1 cellular context compared by ENCODE assay signal in the genomic region with DNA sequence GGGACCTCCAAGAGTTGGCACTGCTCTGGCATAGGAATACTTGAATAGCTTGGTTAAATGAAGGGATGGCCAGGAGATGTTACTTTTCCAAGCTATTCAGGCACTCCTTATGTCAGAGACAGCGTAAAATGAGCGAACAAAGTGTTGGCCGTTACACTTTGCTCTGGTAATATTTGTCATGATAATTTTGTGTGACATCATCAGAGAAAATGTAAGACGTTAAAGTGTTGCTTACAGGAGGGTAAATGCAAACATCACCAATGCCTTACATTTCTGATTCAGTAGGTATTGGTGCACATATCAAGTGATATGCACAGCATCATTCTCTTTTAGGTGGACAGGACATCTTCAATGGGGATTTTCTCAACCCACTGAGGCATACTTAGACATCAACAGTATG.
A peak's percentile ranks its signal among the peaks of the same experiment; 100 is the strongest.
TF ChIP-seq lines count a peak whose summit lies in the region.

No MANE protein-coding gene starts in this region.

TF ChIP-seq in HepG2, 621 proteins besides CTCF, POLR2A, EP300 and RAD21:
- TF ChIP-seq ZFP36L1 (CRISPR knock-in tag; IDR thresholded peaks at IDR 0.05) (no peak), ZMYM3 (CRISPR knock-in tag; IDR thresholded peaks at IDR 0.05) (no peak), CREB1 (IDR thresholded peaks at IDR 0.05) (peak; percentile 86), CREB1 (CRISPR knock-in tag; IDR thresholded peaks at IDR 0.05) (no peak), ATF7 (IDR thresholded peaks at IDR 0.05) (peak; percentile 53), ATF7 (CRISPR knock-in tag; IDR thresholded peaks at IDR 0.05) (no peak)
- TF ChIP-seq, protein P1, sequence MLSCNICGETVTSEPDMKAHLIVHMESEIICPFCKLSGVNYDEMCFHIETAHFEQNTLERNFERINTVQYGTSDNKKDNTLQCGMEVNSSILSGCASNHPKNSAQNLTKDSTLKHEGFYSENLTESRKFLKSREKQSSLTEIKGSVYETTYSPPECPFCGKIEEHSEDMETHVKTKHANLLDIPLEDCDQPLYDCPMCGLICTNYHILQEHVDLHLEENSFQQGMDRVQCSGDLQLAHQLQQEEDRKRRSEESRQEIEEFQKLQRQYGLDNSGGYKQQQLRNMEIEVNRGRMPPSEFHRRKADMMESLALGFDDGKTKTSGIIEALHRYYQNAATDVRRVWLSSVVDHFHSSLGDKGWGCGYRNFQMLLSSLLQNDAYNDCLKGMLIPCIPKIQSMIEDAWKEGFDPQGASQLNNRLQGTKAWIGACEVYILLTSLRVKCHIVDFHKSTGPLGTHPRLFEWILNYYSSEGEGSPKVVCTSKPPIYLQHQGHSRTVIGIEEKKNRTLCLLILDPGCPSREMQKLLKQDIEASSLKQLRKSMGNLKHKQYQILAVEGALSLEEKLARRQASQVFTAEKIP (CRISPR knock-in tag; IDR thresholded peaks at IDR 0.05; ENCODE audit: borderline replicate concordance): no peak
